Comparison of ENCODE assay signal across 23 cellular contexts in genomic region chr2:9847140-9847539, GRCh38. TPM values are rescaled to one million over a fixed set of nuclear protein-coding genes. Genes with fewer than 3 reads are reported as not detected.
A peak's percentile ranks its signal among the peaks of the same experiment; 100 is the strongest.
DNase-seq lines count a peak whose midpoint lies in the region; ATAC-seq and TF ChIP-seq lines count a peak whose summit lies in the region.
"Had no signal": no experiment of that assay in that cellular context is flagged by ENCODE, and none has a peak within 500 bp of the region (broad histone marks: within the 10 kb centered on the region; RNA-seq: fewer than 3 reads in every experiment).

No MANE protein-coding gene starts in this region.

- H4K20me1 ChIP-seq in mammary epithelial cell (ENCODE audit: insufficient read depth, low read length) (no peaks in the 10 kb centered on the region), osteoblast (ENCODE audit: insufficient read depth, low read length) (no peaks in the 10 kb centered on the region)

- peak overlapping the region; percentile 43 for H3K4me2 ChIP-seq in mammary epithelial cell (ENCODE audit: insufficient read depth, low read depth, low read length)
- H3K4me2 ChIP-seq in osteoblast (ENCODE audit: insufficient read depth, low read length), result peak overlapping the region; percentile 10
- H3K4me2 ChIP-seq: GM23338 had no signal

- H3K9me3 Mint-ChIP-seq in HFFc6, result no peaks in the 10 kb centered on the region
- H3K9me3 Mint-ChIP-seq in endothelial cell (ENCODE audit: unreplicated experiment), result no peaks in the 10 kb centered on the region
- H3K9me3 Mint-ChIP-seq: activated T-helper 17 cell treated with anti-CD3 and anti-CD28 coated beads, Interleukin-2, amount 50 U/mL, for 72 hours; GM23338; naive thymus-derived CD8-positive, alpha-beta T cell had no signal

- POLR2A ChIA-PET in GM10248 (lab: Yijun Ruan, JAX), result no interaction called here

- H3K36me3 ChIP-seq in mammary epithelial cell (ENCODE audit: insufficient read depth, low read length), result peaks cover 7% of the 10 kb centered on the region
- peaks cover 36% of the 10 kb centered on the region for H3K36me3 ChIP-seq in osteoblast (ENCODE audit: insufficient read depth, low read length)

- H3K27me3 ChIP-seq in mammary epithelial cell (ENCODE audit: insufficient read depth, low read length), result no peaks in the 10 kb centered on the region
- no peaks in the 10 kb centered on the region for H3K27me3 ChIP-seq in osteoblast (ENCODE audit: insufficient read depth, low read length)
- H3K27me3 ChIP-seq: transverse colon had no signal

- H3K4me3 Mint-ChIP-seq in HFFc6 (peak overlapping the region; percentile 7), endothelial cell (ENCODE audit: unreplicated experiment) (no peak overlapping the region)
- H3K4me3 Mint-ChIP-seq: activated CD8-positive, alpha-beta memory T cell treated with anti-CD3 and anti-CD28 coated beads, Interleukin-2, amount 10 ng/mL, durations not matched to agents 7 days and 5 days; activated T-helper 17 cell treated with anti-CD3 and anti-CD28 coated beads, Interleukin-2, amount 50 U/mL, for 72 hours; GM23338 had no signal

- H3K27me3 Mint-ChIP-seq in HFFc6 (ENCODE audit: insufficient read depth), result no peaks in the 10 kb centered on the region
- peaks cover 2% of the 10 kb centered on the region for H3K27me3 Mint-ChIP-seq in endothelial cell (ENCODE audit: unreplicated experiment)
- H3K27me3 Mint-ChIP-seq: activated T-helper 17 cell treated with anti-CD3 and anti-CD28 coated beads, Interleukin-2, amount 50 U/mL, for 72 hours; naive thymus-derived CD8-positive, alpha-beta T cell had no signal

- H3K4me1 ChIP-seq in mammary epithelial cell (ENCODE audit: insufficient read depth, low read length) (peaks cover 40% of the 10 kb centered on the region), osteoblast (ENCODE audit: insufficient read depth, low read length) (peaks cover 31% of the 10 kb centered on the region)

- H3K79me2 ChIP-seq in mammary epithelial cell (ENCODE audit: insufficient read depth, low read length), result peaks cover 36% of the 10 kb centered on the region
- peaks cover 49% of the 10 kb centered on the region for H3K79me2 ChIP-seq in osteoblast (ENCODE audit: insufficient read depth, low read length)

- CTCF ChIA-PET in mammary epithelial cell (lab: Charles Lee; ENCODE audit: low non-redundant PET) (interaction anchor here (0.6 kb wide), 6 partner anchors 33 to 291 kb away, joined by 3 to 11 read pairs (median 4); partner anchors contain the start of gene ADAM17), GM10248 (lab: Yijun Ruan, JAX) (interaction anchor here (0.6 to 1.2 kb wide), 4 partner anchors 32 to 137 kb away, joined by 3 to 4 read pairs (median 4); no protein-coding TSS in a partner anchor)

- dilution Hi-C loops in mammary epithelial cell (cut with HindIII; ENCODE audit: low sequenced_read_pairs), result no loop called here

- H3K27ac ChIP-seq in mammary epithelial cell (ENCODE audit: insufficient read depth, low read depth, low read length) (no peak overlapping the region), osteoblast (ENCODE audit: low read depth, low read length) (no peak overlapping the region)
- H3K27ac ChIP-seq: transverse colon had no signal

- no peak for ATAC-seq in HG02798 (IDR thresholded peaks at IDR 0.05; ENCODE audit: poor library complexity, unreplicated experiment)
- ATAC-seq: activated CD8-positive, alpha-beta memory T cell treated with anti-CD3 and anti-CD28 coated beads, Interleukin-2, amount 10 ng/mL, durations not matched to agents 7 days and 5 days; activated T-helper 17 cell treated with anti-CD3 and anti-CD28 coated beads, Interleukin-2, amount 50 U/mL, for 72 hours; GM23338; naive thymus-derived CD8-positive, alpha-beta T cell had no signal

- H3K9ac ChIP-seq in mammary epithelial cell (ENCODE audit: insufficient read depth, low read length), result no peak overlapping the region

- H3K9me3 ChIP-seq in mammary epithelial cell (replicated peaks; ENCODE audit: insufficient read depth, low read length) (no peaks in the 10 kb centered on the region), osteoblast (ENCODE audit: low read depth, low read length) (no peaks in the 10 kb centered on the region)
- H3K9me3 ChIP-seq: transverse colon had no signal

- intact Hi-C loops in mammary epithelial cell (cut with micrococcal nuclease), result loop anchor here (2.0 kb wide), 1 partner anchor 48 kb away; no protein-coding TSS in a partner anchor

- H3K36me3 Mint-ChIP-seq in HFFc6 (ENCODE audit: low read depth), result peaks cover 14% of the 10 kb centered on the region
- peaks cover 1% of the 10 kb centered on the region for H3K36me3 Mint-ChIP-seq in endothelial cell (ENCODE audit: low read depth, unreplicated experiment)

- BruUV-seq in mammary epithelial cell (replicated peaks; lab: Mats Ljungman, UMichigan), result TSS peak; percentile 60

- no peak overlapping the region for H3K4me3 ChIP-seq in mammary epithelial cell (replicated peaks in 1 of 3; ENCODE audit: insufficient read depth in 1 of 3, low read depth in 2 of 3, low read length in 3 of 3)
- H3K4me3 ChIP-seq in osteoblast (ENCODE audit: insufficient read depth, low read length), result no peak overlapping the region
- H3K4me3 ChIP-seq: GM23338, transverse colon had no signal

- peak overlapping the region; percentile 36 for H2AFZ ChIP-seq in mammary epithelial cell (ENCODE audit: low read depth, low read length)
- H2AFZ ChIP-seq in osteoblast (ENCODE audit: low read length), result peak overlapping the region; percentile 27
- H2AFZ ChIP-seq: GM23338 had no signal

- WGBS in mammary epithelial cell (ENCODE audit: low coverage, missing lambda C conversion rate), result 72% methylated on average over 3 of the region's 4 CpGs

- TF ChIP-seq CTCF in HFFc6 (IDR thresholded peaks at IDR 0.05) (no peak), mammary epithelial cell (conservative IDR thresholded peaks at IDR 0.05 in 1 of 2, IDR thresholded peaks at IDR 0.05 in 1 of 2; ENCODE audit: extremely low read depth in 1 of 2, insufficient read depth in 1 of 2, low read depth in 1 of 2, low read length in 2 of 2) (no peak), osteoblast (IDR thresholded peaks at IDR 0.05; ENCODE audit: extremely low read depth, low read depth, low read length) (no peak), endothelial cell (IDR thresholded peaks at IDR 0.05; ENCODE audit: unreplicated experiment) (no peak), GM10248 (IDR thresholded peaks at IDR 0.05; ENCODE audit: control extremely low read depth, extremely low read depth, low read depth, missing control alignments) (no peak)

- H3K27ac Mint-ChIP-seq in HFFc6, result peak overlapping the region; percentile 53; the same call in 1 of the 2 replicates
- no peak overlapping the region for H3K27ac Mint-ChIP-seq in endothelial cell (ENCODE audit: unreplicated experiment)
- H3K27ac Mint-ChIP-seq: activated CD8-positive, alpha-beta memory T cell treated with anti-CD3 and anti-CD28 coated beads, Interleukin-2, amount 10 ng/mL, durations not matched to agents 7 days and 5 days; activated T-helper 17 cell treated with anti-CD3 and anti-CD28 coated beads, Interleukin-2, amount 50 U/mL, for 72 hours; GM23338 had no signal

- H3K4me1 Mint-ChIP-seq in HFFc6 (ENCODE audit: low read depth), result peaks cover 46% of the 10 kb centered on the region
- H3K4me1 Mint-ChIP-seq in endothelial cell (ENCODE audit: unreplicated experiment), result no peaks in the 10 kb centered on the region

- DNase-seq in HFFc6 (no peak), NCI-H226 (peak; percentile 70), mammary epithelial cell (peak; percentile 17), osteoblast (ENCODE audit: insufficient read length, low spot score, missing footprints) (no peak), endothelial cell (ENCODE audit: low spot score) (no peak), GM10248 (ENCODE audit: extremely low spot score) (no peak)
- DNase-seq: activated CD4-positive, alpha-beta T cell treated with anti-CD3 and anti-CD28 coated beads for 4 hours; activated CD8-positive, alpha-beta memory T cell treated with anti-CD3 and anti-CD28 coated beads, Interleukin-2, amount 10 ng/mL, durations not matched to agents 7 days and 5 days; AML-193; central memory CD4-positive, alpha-beta T cell; DMS79 treated with DMSO at 0.1 percent for 48 hours; effector memory CD4-positive, alpha-beta T cell; kidney glomerular epithelial cell; mesenchymal stem cell; naive thymus-derived CD8-positive, alpha-beta T cell; NCI-H1694 treated with DMSO at 0.1 percent for 48 hours; posterior cingulate gyrus; stimulated activated CD4-positive, alpha-beta T cell treated with anti-CD3 and anti-CD28 coated beads, Interleukin-2, amount 100 ng/mL, for 24 hours; stimulated activated naive CD4-positive, alpha-beta T cell treated with Interleukin-2 at 50 U/mL for 16 hours; transverse colon had no signal

- in situ Hi-C loops in mammary epithelial cell (cut with MboI; ENCODE audit: low sequenced_read_pairs in 2 of 2), result no loop called here

RNA-seq across cellular contexts. Expression of gene TAF1B, which starts 3.9 kb away (rescaled TPM):
- total RNA-seq in HFFc6 (2021; fragmentation: NEBNext Ultra II Directional; extraction: Animal tissue kit (Norgen Biotek cat#: 25700)), result 10 to 100 TPM; 17.3 to 24.0 (median 22.3) TPM
- total RNA-seq in mammary epithelial cell (10 to 100 TPM; 13.5 to 25.5 TPM), osteoblast (36.5 and 41.3 TPM in 2 replicates), endothelial cell (ENCODE audit: unreplicated experiment) (19.5 TPM)
- 9.4 TPM for polyA plus RNA-seq in mammary epithelial cell
- polyA minus RNA-seq in mammary epithelial cell, result 30.4 TPM

Comparison
In these comparisons a context has a peak if more than half of its experiments do, and no peak if none do; other contexts are left out.
1. DNase-seq: peak in NCI-H226 (single experiment) and mammary epithelial cell (single experiment); none in HFFc6 (single experiment), osteoblast (single experiment), endothelial cell (single experiment) and GM10248 (single experiment).